14 cellular contexts compared by ENCODE assay signal in the genomic region with DNA sequence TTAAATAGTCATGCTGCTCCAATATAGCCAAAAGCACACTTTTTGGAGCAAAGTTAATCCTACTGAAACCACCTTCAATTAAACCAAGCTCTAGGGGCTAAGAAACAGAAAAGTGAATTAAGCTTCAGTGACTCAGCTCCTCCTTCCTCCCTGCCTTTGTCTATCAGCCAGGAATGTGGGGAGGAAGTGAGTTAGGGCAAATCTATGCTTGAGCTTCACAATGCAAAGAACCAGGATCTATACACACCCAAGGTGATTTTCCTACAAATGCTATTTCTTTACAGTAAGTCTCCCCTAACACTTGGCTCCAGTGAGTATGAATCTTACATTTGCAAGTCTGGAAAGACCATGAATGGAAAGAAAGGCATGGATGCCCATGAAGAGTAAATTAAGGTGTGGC.
DNase-seq lines count a peak whose midpoint lies in the region; ATAC-seq and TF ChIP-seq lines count a peak whose summit lies in the region.
"Had no signal": no experiment of that assay in that cellular context is flagged by ENCODE, and none has a peak within 500 bp of the region (broad histone marks: within the 10 kb centered on the region; RNA-seq: fewer than 3 reads in every experiment).

No MANE protein-coding gene starts in this region.

- no peak overlapping the region for H3K4me3 Mint-ChIP-seq in CD14-positive monocyte

- no peaks in the 10 kb centered on the region for H3K4me1 Mint-ChIP-seq in CD14-positive monocyte

- H3K36me3 ChIP-seq in A673 (ENCODE audit: insufficient read depth, low read length, poor library complexity, severe bottlenecking), result no peaks in the 10 kb centered on the region
- no peaks in the 10 kb centered on the region for H3K36me3 ChIP-seq in left ventricle myocardium inferior
- no peaks in the 10 kb centered on the region for H3K36me3 ChIP-seq in heart right ventricle

- H3K27me3 Mint-ChIP-seq in CD14-positive monocyte (ENCODE audit: low read depth in 3 of 3), result no peaks in the 10 kb centered on the region

- H3K27me3 ChIP-seq in A673 (replicated peaks; ENCODE audit: insufficient read depth, low read depth, low read length, poor library complexity), result no peaks in the 10 kb centered on the region
- H3K27me3 ChIP-seq in left ventricle myocardium inferior (ENCODE audit: low read depth), result no peaks in the 10 kb centered on the region
- H3K27me3 ChIP-seq in heart right ventricle, result peaks cover 0 to 6% (median 0%) of the 10 kb centered on the region in 7 donors

- TF ChIP-seq CTCF in A673 (conservative IDR thresholded peaks at IDR 0.05; ENCODE audit: low read depth, low read length) (no peak), CD14-positive monocyte (IDR thresholded peaks at IDR 0.05) (no peak), left ventricle myocardium inferior (IDR thresholded peaks at IDR 0.05; ENCODE audit: borderline replicate concordance) (no peak), heart right ventricle (IDR thresholded peaks at IDR 0.05) (no peak)

- no peaks in the 10 kb centered on the region for H3K36me3 Mint-ChIP-seq in CD14-positive monocyte

- no TSS peak for BruUV-seq in A673 (replicated peaks; lab: Mats Ljungman, UMichigan)

- CTCF ChIA-PET in A673 (lab: Charles Lee), result interaction anchor here (0.6 kb wide), 1 partner anchor 639 kb away, joined by 3 read pairs; no protein-coding TSS in a partner anchor

- ATAC-seq in heart right ventricle, result no peak

- H3K4me1 ChIP-seq in A673 (ENCODE audit: insufficient read depth, low read length, poor library complexity, severe bottlenecking) (no peaks in the 10 kb centered on the region), left ventricle myocardium inferior (no peaks in the 10 kb centered on the region), heart right ventricle (peaks cover 0 to 3% (median 0%) of the 10 kb centered on the region in 9 donors)

- H3K9me3 ChIP-seq in A673 (ENCODE audit: low read depth, low read length, poor library complexity, severe bottlenecking) (no peaks in the 10 kb centered on the region), left ventricle myocardium inferior (replicated peaks) (no peaks in the 10 kb centered on the region), heart right ventricle (peaks cover 0 to 2% (median 0%) of the 10 kb centered on the region in 11 donors)

- no peak overlapping the region for H3K27ac ChIP-seq in A673 (ENCODE audit: low read depth, low read length, poor library complexity, severe bottlenecking)
- H3K27ac ChIP-seq in left ventricle myocardium inferior (replicated peaks), result no peak overlapping the region
- H3K27ac ChIP-seq in heart right ventricle, result no peak overlapping the region
- H3K27ac ChIP-seq: coronary artery had no signal

- intact Hi-C loops in A673 (cut with micrococcal nuclease; ENCODE audit: unreplicated experiment) (no loop called here), CD14-positive monocyte (cut with micrococcal nuclease) (no loop called here), left ventricle myocardium inferior (cut with micrococcal nuclease) (no loop called here), heart right ventricle (cut with DNase I) (no loop called here)

- H3K27ac Mint-ChIP-seq in CD14-positive monocyte, result no peak overlapping the region

- POLR2A ChIA-PET in A673 (lab: Charles Lee; ENCODE audit: low non-redundant PET), result no interaction called here

- peaks cover 0 to 6% (median 2%) of the 10 kb centered on the region in 7 donors for H3K9me3 Mint-ChIP-seq in CD14-positive monocyte

- H3K4me3 ChIP-seq in A673 (ENCODE audit: low read depth, low read length, poor library complexity, severe bottlenecking) (no peak overlapping the region), left ventricle myocardium inferior (no peak overlapping the region), heart right ventricle (no peak overlapping the region)
- H3K4me3 ChIP-seq: coronary artery had no signal

- DNase-seq in A673 (ENCODE audit: low spot score), result peak; percentile 61
- DNase-seq in HPDE6-E6E7 (ENCODE audit: extremely low spot score), result peak; percentile 57
- peak; percentile 19 for DNase-seq in amniotic epithelial cell (ENCODE audit: low read depth)
- peak; percentile 20 for DNase-seq in glomerular visceral epithelial cell (ENCODE audit: extremely low spot score)
- no peak for DNase-seq in CD14-positive monocyte (ENCODE audit: low spot score)
- no peak for DNase-seq in left ventricle myocardium inferior
- DNase-seq in heart right ventricle, result no peak
- no peak for DNase-seq in NCI-H2227 (lab: John Stamatoyannopoulos, UW; ENCODE audit: unreplicated experiment)
- DNase-seq: activated naive CD4-positive, alpha-beta T cell treated with Interleukin-2 at 50 U/mL for 16 hours; AML-193; MM.1S; occipital lobe; stimulated activated CD4-positive, alpha-beta T cell treated with anti-CD3 and anti-CD28 coated beads, Interleukin-15, amount 100 ng/mL, for 24 hours had no signal

Comparison
In these comparisons a context has a peak if more than half of its experiments do, and no peak if none do; other contexts are left out.
1. DNase-seq: peak in A673 (single experiment), HPDE6-E6E7 (single experiment), amniotic epithelial cell (single experiment) and glomerular visceral epithelial cell (single experiment); none in CD14-positive monocyte (single experiment), left ventricle myocardium inferior (single experiment), heart right ventricle (0 of 2) and NCI-H2227 (single experiment).